9 cellular contexts compared by ENCODE assay signal in genomic region chr17:82217120-82217529, GRCh38. TPM values are rescaled to one million over a fixed set of nuclear protein-coding genes. Genes with fewer than 3 reads are reported as not detected.
DNase-seq lines count a peak whose midpoint lies in the region; ATAC-seq, FAIRE-seq and TF ChIP-seq lines count a peak whose summit lies in the region.
"Had no signal": no experiment of that assay in that cellular context is flagged by ENCODE, and none has a peak within 500 bp of the region (broad histone marks: within the 10 kb centered on the region; RNA-seq: fewer than 3 reads in every experiment).

No MANE protein-coding gene starts in this region.

- intact Hi-C loops in pancreas (cut with DNase I): no loop called here

- H3K27ac Mint-ChIP-seq in effector memory CD8-positive, alpha-beta T cell: peak overlapping the region; percentile 87 to 95

- peak overlapping the region in 3 of 10 experiments; percentile 22 to 27 (median 22); a peak in 3 of 20 replicates for H3K4me3 ChIP-seq in BLaER1 treated with 17β-estradiol and CSF1 and Interleukin-3, amounts not matched to agents 10 nM and 100 nM
- no peak overlapping the region for H3K4me3 ChIP-seq in Peyer's patch
- no peak overlapping the region for H3K4me3 ChIP-seq in pancreas

- no peak for TF ChIP-seq CTCF in Peyer's patch (IDR thresholded peaks at IDR 0.05)
- no peak for TF ChIP-seq CTCF in pancreas (IDR thresholded peaks at IDR 0.05)
- no peak for TF ChIP-seq CTCF in D721Med (IDR thresholded peaks at IDR 0.05; ENCODE audit: insufficient read depth, missing control alignments)

- H3K9me3 ChIP-seq in BLaER1 treated with 17β-estradiol and CSF1 and Interleukin-3, amounts not matched to agents 10 nM and 100 nM (replicated peaks in 1 of 11): no peaks in the 10 kb centered on the region
- H3K9me3 ChIP-seq in Peyer's patch (no peaks in the 10 kb centered on the region), pancreas (no peaks in the 10 kb centered on the region)

- peaks cover 0 to 5% (median 0%) of the 10 kb centered on the region in 11 experiments; a peak in 2 of 22 replicates for H3K27me3 ChIP-seq in BLaER1 treated with 17β-estradiol and CSF1 and Interleukin-3, amounts not matched to agents 10 nM and 100 nM
- H3K27me3 ChIP-seq in Peyer's patch (no peaks in the 10 kb centered on the region), pancreas (no peaks in the 10 kb centered on the region)

- ATAC-seq in effector memory CD8-positive, alpha-beta T cell (replicated peaks): no peak
- ATAC-seq in pancreas (peak in 2 of 4 donors; percentile 4 to 17), HG03432 (IDR thresholded peaks at IDR 0.05; ENCODE audit: unreplicated experiment) (no peak)

- no peak for FAIRE-seq in pancreas (lab: Jason Lieb, UNC)
- no peak for FAIRE-seq in D721Med (lab: Jason Lieb, UNC)
- FAIRE-seq: endometrium had no signal

- H3K36me3 ChIP-seq in BLaER1 treated with 17β-estradiol and CSF1 and Interleukin-3, amounts not matched to agents 10 nM and 100 nM: no peaks in the 10 kb centered on the region
- H3K36me3 ChIP-seq in Peyer's patch: no peaks in the 10 kb centered on the region
- H3K36me3 ChIP-seq in pancreas: no peaks in the 10 kb centered on the region

- H3K27ac ChIP-seq in BLaER1 treated with 17β-estradiol and CSF1 and Interleukin-3, amounts not matched to agents 10 nM and 100 nM: peak overlapping the region; percentile 44 to 97 (median 82)
- H3K27ac ChIP-seq in Peyer's patch (peak overlapping the region; percentile 66 to 82 (median 78)), pancreas (peak overlapping the region; percentile 40 to 84 (median 82))

- 87 to 89% methylated on average over 12 of the region's 12 CpGs for WGBS in pancreas, 2 donors

- peak overlapping the region; percentile 7 to 85 (median 73); a peak in 21 of 22 replicates for H3K9ac ChIP-seq in BLaER1 treated with 17β-estradiol and CSF1 and Interleukin-3, amounts not matched to agents 10 nM and 100 nM

- H3K9me3 Mint-ChIP-seq in effector memory CD8-positive, alpha-beta T cell: no peaks in the 10 kb centered on the region

- H3K4me1 Mint-ChIP-seq in effector memory CD8-positive, alpha-beta T cell (ENCODE audit: low read depth in 2 of 2): peaks cover 25 to 33% of the 10 kb centered on the region in 2 donors

- DNase-seq in Peyer's patch (peak in 1 of 3 donors; percentile 50), pancreas (peak in 5 of 6 donors; percentile 32 to 88 (median 58)), D721Med (ENCODE audit: insufficient read length, low spot score) (no peak), kidney tubule cell (ENCODE audit: low spot score) (no peak), MV-4-11 (lab: John Stamatoyannopoulos, UW) (no peak)
- no peak for DNase-seq in effector memory CD8-positive, alpha-beta T cell

- peak overlapping the region; percentile 58 to 98 (median 83) for H3K4me2 ChIP-seq in BLaER1 treated with 17β-estradiol and CSF1 and Interleukin-3, amounts not matched to agents 10 nM and 100 nM

- H3K4me1 ChIP-seq in BLaER1 treated with 17β-estradiol and CSF1 and Interleukin-3, amounts not matched to agents 10 nM and 100 nM: peaks cover 33 to 74% (median 57%) of the 10 kb centered on the region in 10 experiments
- peaks cover 3 to 36% (median 20%) of the 10 kb centered on the region in 4 donors for H3K4me1 ChIP-seq in Peyer's patch
- H3K4me1 ChIP-seq in pancreas: peaks cover 11 to 19% (median 13%) of the 10 kb centered on the region in 3 donors

- H4K20me1 ChIP-seq in BLaER1 treated with 17β-estradiol and CSF1 and Interleukin-3, amounts not matched to agents 10 nM and 100 nM: no peaks in the 10 kb centered on the region

- TF ChIP-seq POLR2A in Peyer's patch (IDR thresholded peaks at IDR 0.05): no peak

- H3K27me3 Mint-ChIP-seq in effector memory CD8-positive, alpha-beta T cell: no peaks in the 10 kb centered on the region

- H3K4me3 Mint-ChIP-seq in effector memory CD8-positive, alpha-beta T cell: peak overlapping the region; percentile 58 to 77

- peaks cover 28% of the 10 kb centered on the region for H3K36me3 Mint-ChIP-seq in effector memory CD8-positive, alpha-beta T cell (ENCODE audit: insufficient read depth)

RNA-seq across cellular contexts. Expression of gene CCDC57, which starts 4.5 kb away (rescaled TPM):
- 100 to 1,000 TPM in 2 of 4 donors, 10 to 100 TPM in 2; 28.2 to 144 (median 79.8) TPM for total RNA-seq in Peyer's patch
- 10 to 100 TPM; 19.6 to 31.8 (median 22.9) TPM for total RNA-seq in pancreas
- polyA plus RNA-seq in pancreas: 100 to 1,000 TPM; 135 to 176 TPM

RNA-seq across cellular contexts. Expression of gene SLC16A3, which starts 11.7 kb away (rescaled TPM):
- total RNA-seq in Peyer's patch: 10 to 100 TPM; 18.9 to 55.0 (median 35.3) TPM
- 10 to 100 TPM in 2 of 6 donors, 1 to 10 TPM in 4; 1.2 to 22.8 (median 4.2) TPM for total RNA-seq in pancreas
- 1 to 10 TPM; 3.5 TPM for polyA plus RNA-seq in pancreas

RNA-seq across cellular contexts. Expression of gene CSNK1D, which starts 56.4 kb away (rescaled TPM):
- total RNA-seq in Peyer's patch (100 to 1,000 TPM; 148 to 232 (median 215) TPM), pancreas (10 to 100 TPM; 47.1 to 81.6 (median 62.5) TPM)
- polyA plus RNA-seq in pancreas: 100 to 1,000 TPM; 101 to 107 TPM

Comparison
In these comparisons a context has a peak if more than half of its experiments do, and no peak if none do; other contexts are left out.
1. DNase-seq: peak in pancreas (5 of 6); none in effector memory CD8-positive, alpha-beta T cell (0 of 3), D721Med (single experiment), kidney tubule cell (single experiment) and MV-4-11 (single experiment).
2. Peak in every context shown above with its lines, with median percentiles within 50 percentile points of each other: H3K27ac ChIP-seq.